27 cellular contexts compared by ENCODE assay signal in genomic region chrX:153590961-153591956, GRCh38. TPM values are rescaled to one million over a fixed set of nuclear protein-coding genes. Genes with fewer than 3 reads are reported as not detected.
DNase-seq lines count a peak whose midpoint lies in the region; ATAC-seq, FAIRE-seq and TF ChIP-seq lines count a peak whose summit lies in the region.
"Had no signal": no experiment of that assay in that cellular context is flagged by ENCODE, and none has a peak within 500 bp of the region (broad histone marks: within the 10 kb centered on the region; RNA-seq: fewer than 3 reads in every experiment).

No MANE protein-coding gene starts in this region.

- H3K4me1 Mint-ChIP-seq in chondrocyte (ENCODE audit: low read depth) = no peaks in the 10 kb centered on the region
- H3K4me1 Mint-ChIP-seq: WTC11 had no signal

- DNase-seq in GM19239 (ENCODE audit: insufficient read length, low spot score) = no peak
- peak; percentile 65 to 81 for DNase-seq in NCI-H524 (lab: John Stamatoyannopoulos, UW)
- DNase-seq in chondrocyte (ENCODE audit: low spot score) = peak; percentile 84
- peak; percentile 36 for DNase-seq in small intestine
- DNase-seq in NCI-H146 treated with DMSO at 0.1 percent for 48 hours (lab: John Stamatoyannopoulos, UW; ENCODE audit: unreplicated experiment) = no peak
- no peak for DNase-seq in tibial artery
- DNase-seq: activated CD4-positive, alpha-beta T cell treated with anti-CD3 and anti-CD28 coated beads, Interleukin-2, amount 50 U/mL, for 4 hours; CD4-positive, CD25-positive, alpha-beta regulatory T cell; mesenchymal stem cell; NCI-H1105 treated with DMSO at 0.1 percent for 48 hours; NCI-H510A treated with DMSO at 0.1 percent for 48 hours; OCI-M1; stimulated activated CD4-positive, alpha-beta T cell treated with anti-CD3 and anti-CD28 coated beads, Interleukin-12 subunit alpha, Interleukin-12 subunit beta, amount 100 ng/mL, for 4 hours; stimulated activated CD4-positive, alpha-beta T cell treated with anti-CD3 and anti-CD28 coated beads, Interleukin-4, amount 100 ng/mL, for 4 hours; stomach; T1000 had no signal

- no peak overlapping the region for H3K27ac Mint-ChIP-seq in chondrocyte (ENCODE audit: unreplicated experiment)
- H3K27ac Mint-ChIP-seq: activated naive CD4-positive, alpha-beta T cell treated with anti-CD3 and anti-CD28 coated beads, Interleukin-2, amount 50 U/mL, for 24 hours; type B pancreatic cell; WTC11 had no signal

- no peak overlapping the region for H3K4me3 Mint-ChIP-seq in chondrocyte (ENCODE audit: unreplicated experiment)
- H3K4me3 Mint-ChIP-seq: activated naive CD4-positive, alpha-beta T cell treated with anti-CD3 and anti-CD28 coated beads, Interleukin-2, amount 50 U/mL, for 24 hours; CD4-positive, CD25-positive, alpha-beta regulatory T cell; naive thymus-derived CD8-positive, alpha-beta T cell; type B pancreatic cell; WTC11 had no signal

- H3K36me3 Mint-ChIP-seq in chondrocyte (ENCODE audit: low read depth) = peaks cover 16% of the 10 kb centered on the region

- FAIRE-seq in GM19239 (lab: Jason Lieb, UNC) = peak; percentile 70
- FAIRE-seq in small intestine (lab: Jason Lieb, UNC) = no peak

- H3K27me3 ChIP-seq in small intestine (ENCODE audit: control insufficient read depth in 2 of 2, insufficient read depth in 2 of 2, low read length in 2 of 2) (no peaks in the 10 kb centered on the region), tibial artery (no peaks in the 10 kb centered on the region)
- H3K27me3 ChIP-seq: ascending aorta, ovary, right atrium auricular region, stomach had no signal

- H3K4me3 ChIP-seq in small intestine (ENCODE audit: low read depth in 1 of 2, low read length in 2 of 2) (no peak overlapping the region), tibial artery (no peak overlapping the region)
- H3K4me3 ChIP-seq: ascending aorta, dorsolateral prefrontal cortex, ovary, right atrium auricular region, stomach had no signal

- no peaks in the 10 kb centered on the region for H3K9me3 Mint-ChIP-seq in chondrocyte (ENCODE audit: low read depth)
- H3K9me3 Mint-ChIP-seq: activated naive CD4-positive, alpha-beta T cell treated with anti-CD3 and anti-CD28 coated beads, Interleukin-2, amount 50 U/mL, for 24 hours; CD4-positive, CD25-positive, alpha-beta regulatory T cell; naive thymus-derived CD8-positive, alpha-beta T cell; type B pancreatic cell; WTC11 had no signal

- H3K9me3 ChIP-seq in small intestine (ENCODE audit: control insufficient read depth, low read depth) (no peaks in the 10 kb centered on the region), tibial artery (no peaks in the 10 kb centered on the region)
- H3K9me3 ChIP-seq: ascending aorta, ovary, right atrium auricular region, stomach had no signal

- intact Hi-C loops in tibial artery (cut with DNase I; ENCODE audit: low total_unique reads) = no loop called here

- H3K4me1 ChIP-seq in small intestine (ENCODE audit: control insufficient read depth in 2 of 2, insufficient read depth in 1 of 2, low read depth in 1 of 2, low read length in 1 of 2) (no peaks in the 10 kb centered on the region), tibial artery (no peaks in the 10 kb centered on the region)
- H3K4me1 ChIP-seq: ascending aorta, stomach had no signal

- 44 to 75% (median 63%) methylated on average over 24 to 26 of the region's 26 CpGs for WGBS in small intestine, 3 donors

- TF ChIP-seq CTCF in chondrocyte (IDR thresholded peaks at IDR 0.05) (no peak), tibial artery (IDR thresholded peaks at IDR 0.05) (no peak)

- peaks cover 0 to 2% of the 10 kb centered on the region in 2 donors for H3K36me3 ChIP-seq in small intestine (ENCODE audit: control insufficient read depth in 2 of 2, insufficient read depth in 2 of 2, low read length in 2 of 2)
- H3K36me3 ChIP-seq in tibial artery = peaks cover 16 to 84% (median 57%) of the 10 kb centered on the region in 3 donors
- H3K36me3 ChIP-seq: ovary had no signal

- no peaks in the 10 kb centered on the region for H3K27me3 Mint-ChIP-seq in chondrocyte (ENCODE audit: low read depth)
- H3K27me3 Mint-ChIP-seq: activated naive CD4-positive, alpha-beta T cell treated with anti-CD3 and anti-CD28 coated beads, Interleukin-2, amount 50 U/mL, for 24 hours; CD4-positive, CD25-positive, alpha-beta regulatory T cell; naive thymus-derived CD8-positive, alpha-beta T cell; type B pancreatic cell had no signal

- ATAC-seq in GM18520 (IDR thresholded peaks at IDR 0.05; ENCODE audit: unreplicated experiment) (no peak), HG03565 (IDR thresholded peaks at IDR 0.05; ENCODE audit: unreplicated experiment) (no peak)
- ATAC-seq: naive thymus-derived CD8-positive, alpha-beta T cell; Right ventricle myocardium inferior; WTC11 had no signal

- H3K27ac ChIP-seq in small intestine (ENCODE audit: low read depth in 1 of 2, low read length in 1 of 2) (peak overlapping the region in 1 of 2 donors; percentile 44), tibial artery (no peak overlapping the region)
- H3K27ac ChIP-seq: ascending aorta, ovary, stomach had no signal

RNA-seq across cellular contexts. Expression of gene CCNQ, which starts 7.7 kb away (rescaled TPM):
- 17.2 to 21.9 TPM (median 17.7 TPM) in 3 replicates for total RNA-seq in chondrocyte
- polyA plus RNA-seq in small intestine = 10 to 100 TPM; 30.7 to 41.9 (median 38.2) TPM

RNA-seq across cellular contexts. Expression of gene DUSP9, which starts 55.7 kb away (rescaled TPM):
- 0.13 to 0.77 TPM in 2 of 3 replicates, not detected in the other for total RNA-seq in chondrocyte
- polyA plus RNA-seq in small intestine = under 1 TPM in 1 of 3 donors, not detected in 2; 0.06 TPM
- total RNA-seq: ascending aorta; CD4-positive, CD25-positive, alpha-beta regulatory T cell; naive thymus-derived CD8-positive, alpha-beta T cell; right atrium auricular region had no signal
- polyA plus RNA-seq: CD4-positive, CD25-positive, alpha-beta regulatory T cell; naive thymus-derived CD8-positive, alpha-beta T cell had no signal

Comparison
In these comparisons a context has a peak if more than half of its experiments do, and no peak if none do; other contexts are left out.
1. DNase-seq: peak in NCI-H524 (2 of 2), chondrocyte (single experiment) and small intestine (single experiment); none in GM19239 (single experiment), NCI-H146 treated with DMSO at 0.1 percent for 48 hours (single experiment) and tibial artery (0 of 2).